Comparison of ENCODE assay signal across 6 cellular contexts in the genomic region with DNA sequence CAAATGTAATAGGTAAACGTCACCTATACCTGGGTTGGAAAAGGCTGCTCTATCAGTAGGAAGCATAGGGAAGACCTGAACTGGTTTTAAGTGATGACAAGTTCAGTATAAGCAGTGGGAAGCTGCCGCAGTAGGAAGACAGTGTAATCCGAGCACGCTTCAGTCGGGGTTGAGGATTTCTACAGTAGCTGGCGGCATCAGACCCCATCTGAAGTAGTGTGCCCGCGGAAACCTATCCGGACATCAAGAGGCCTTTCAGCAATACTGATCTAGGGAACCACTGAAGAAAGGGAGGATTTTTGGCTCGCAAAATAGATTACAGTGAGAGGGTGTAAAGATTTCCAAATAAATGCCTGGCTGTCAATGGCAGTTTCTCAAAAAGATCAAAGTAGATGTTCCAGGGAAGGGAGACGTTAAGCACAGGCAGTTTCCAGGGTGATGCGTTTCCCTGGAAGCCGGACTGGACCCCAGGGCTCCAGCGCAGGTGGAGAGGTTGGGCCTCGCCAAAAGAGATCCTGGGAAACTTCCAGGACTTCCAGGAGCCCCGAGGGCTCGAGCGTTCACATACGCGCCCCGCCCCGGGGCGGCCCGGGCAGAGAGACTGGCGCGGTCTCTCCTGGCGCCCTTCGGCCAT. TPM values are rescaled to one million over a fixed set of nuclear protein-coding genes. Genes with fewer than 3 reads are reported as not detected.
DNase-seq lines count a peak whose midpoint lies in the region; ATAC-seq lines count a peak whose summit lies in the region.

No MANE protein-coding gene starts in this region.

- intact Hi-C loops in sciatic nerve (cut with DNase I), result no loop called here

- peak; percentile 13 for ATAC-seq in sciatic nerve

- DNase-seq in DMS 273 (lab: John Stamatoyannopoulos, UW; ENCODE audit: unreplicated experiment) (peak; percentile 92), DMS 273 treated with DMSO at 0.1 percent for 48 hours (lab: John Stamatoyannopoulos, UW) (no peak), ecto neural progenitor cell (ENCODE audit: low spot score) (peak; percentile 42), sciatic nerve (ENCODE audit: low spot score) (no peak), NCI-H2081 treated with DMSO at 0.1 percent for 48 hours (lab: John Stamatoyannopoulos, UW) (no peak), GM19238 (ENCODE audit: insufficient read length, low spot score) (no peak)

RNA-seq across cellular contexts. Expression of gene LOXL3, which starts 5.3 kb away (rescaled TPM):
- 9.2 TPM for total RNA-seq in sciatic nerve

RNA-seq across cellular contexts. Expression of gene DOK1, which starts 6.1 kb away (rescaled TPM):
- total RNA-seq in sciatic nerve, result 17.3 TPM

RNA-seq across cellular contexts. Expression of gene HTRA2, which starts 18.7 kb away (rescaled TPM):
- total RNA-seq in sciatic nerve, result 34.5 TPM

RNA-seq across cellular contexts. Expression of gene AUP1, which starts 18.9 kb away (rescaled TPM):
- total RNA-seq in sciatic nerve, result 75.3 TPM

RNA-seq across cellular contexts. Expression of gene DQX1, which starts 22.4 kb away (rescaled TPM):
- not detected for total RNA-seq in sciatic nerve

Comparison
In these comparisons a context has a peak if more than half of its experiments do, and no peak if none do; other contexts are left out.
1. DNase-seq: peak in DMS 273 (single experiment) and ecto neural progenitor cell (single experiment); none in DMS 273 treated with DMSO at 0.1 percent for 48 hours (single experiment), sciatic nerve (single experiment), NCI-H2081 treated with DMSO at 0.1 percent for 48 hours (single experiment) and GM19238 (single experiment).